ENCODE assay signal across 15 cellular contexts in the genomic region with DNA sequence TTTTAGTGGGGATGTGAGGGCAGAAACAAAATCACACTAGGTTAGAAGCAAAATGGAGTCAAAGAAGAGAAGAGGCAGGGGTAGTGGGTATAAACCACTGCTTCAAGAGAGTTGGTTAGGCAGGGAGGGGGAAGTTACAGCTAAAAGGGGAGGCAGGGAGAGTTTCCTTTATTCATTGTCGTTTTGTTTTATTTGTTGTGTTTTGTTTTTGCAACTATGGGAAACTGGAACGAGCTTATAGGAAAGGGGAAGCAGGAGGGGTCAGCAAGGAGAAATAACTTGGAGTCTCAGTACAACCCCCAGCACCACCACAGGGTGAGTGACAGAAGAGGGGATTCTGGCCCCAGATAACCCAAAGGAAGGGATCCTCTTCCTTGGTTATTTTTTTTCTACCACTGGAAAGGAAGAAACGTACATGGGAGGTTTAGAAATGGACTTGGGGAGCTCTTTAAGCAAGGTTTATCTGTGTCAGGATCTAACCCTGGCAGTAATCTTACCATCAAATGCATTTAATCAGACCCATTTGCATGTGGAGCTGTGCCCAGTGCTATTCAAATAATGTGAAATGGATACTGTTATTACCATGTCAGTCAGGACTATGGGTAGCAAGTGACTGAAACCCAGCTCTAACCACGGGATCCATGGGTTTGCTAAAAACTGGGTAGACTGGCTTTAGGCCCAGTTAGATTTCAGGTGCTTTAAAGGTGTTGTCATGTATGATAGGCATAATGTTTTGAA.
A peak's percentile ranks its signal among the peaks of the same experiment; 100 is the strongest.
DNase-seq lines count a peak whose midpoint lies in the region; ATAC-seq and TF ChIP-seq lines count a peak whose summit lies in the region.
"Had no signal": no experiment of that assay in that cellular context is flagged by ENCODE, and none has a peak within 500 bp of the region (broad histone marks: within the 10 kb centered on the region; RNA-seq: fewer than 3 reads in every experiment).

No MANE protein-coding gene starts in this region.

- DNase-seq in right atrium auricular region (ENCODE audit: low spot score): no peak
- DNase-seq in left ventricle myocardium superior: no peak
- no peak for DNase-seq in T-helper 17 cell
- no peak for DNase-seq in natural killer cell
- DNase-seq in NCI-H1105 treated with DMSO at 0.1 percent for 48 hours (lab: John Stamatoyannopoulos, UW): no peak
- DNase-seq: amniotic stem cell, glutamatergic neuron, midbrain, NCI-H1436, NCI-H226, nucleus accumbens, SHP77 had no signal

- H3K27ac Mint-ChIP-seq in T-helper 17 cell (peak overlapping the region; percentile 99), natural killer cell (no peak overlapping the region)

- H3K4me1 Mint-ChIP-seq in T-helper 17 cell (peaks cover 30% of the 10 kb centered on the region), natural killer cell (peaks cover 14 to 21% of the 10 kb centered on the region in 2 donors)

- no peaks in the 10 kb centered on the region for H3K9me3 Mint-ChIP-seq in natural killer cell

- H3K27me3 ChIP-seq in right atrium auricular region (no peaks in the 10 kb centered on the region), muscle layer of duodenum (ENCODE audit: low read depth, low read length) (no peaks in the 10 kb centered on the region)

- H3K36me3 ChIP-seq in right atrium auricular region (no peaks in the 10 kb centered on the region), muscle layer of duodenum (ENCODE audit: control insufficient read depth in 1 of 2, insufficient read depth in 2 of 2, low read length in 2 of 2) (no peaks in the 10 kb centered on the region)

- intact Hi-C loops in left ventricle myocardium superior (cut with micrococcal nuclease): no loop called here
- intact Hi-C loops in natural killer cell (cut with micrococcal nuclease): no loop called here

- H3K36me3 Mint-ChIP-seq in T-helper 17 cell (ENCODE audit: low read depth) (peaks cover 3% of the 10 kb centered on the region), natural killer cell (no peaks in the 10 kb centered on the region)

- H3K4me1 ChIP-seq in right atrium auricular region (peaks cover 0 to 61% of the 10 kb centered on the region in 2 donors), muscle layer of duodenum (ENCODE audit: control insufficient read depth in 1 of 2, insufficient read depth in 2 of 2, low read length in 2 of 2) (peaks cover 29 to 35% of the 10 kb centered on the region in 2 donors)

- H3K4me3 ChIP-seq in right atrium auricular region (peak overlapping the region; percentile 40 to 62), muscle layer of duodenum (ENCODE audit: low read depth in 1 of 2, low read length in 2 of 2) (no peak overlapping the region)
- H3K4me3 ChIP-seq: coronary artery had no signal

- H3K4me3 Mint-ChIP-seq in T-helper 17 cell (no peak overlapping the region), natural killer cell (no peak overlapping the region)

- no peak for ATAC-seq in left ventricle myocardium superior
- ATAC-seq in T-helper 17 cell: no peak
- no peak for ATAC-seq in natural killer cell
- no peak for ATAC-seq in GM21515 (IDR thresholded peaks at IDR 0.05; ENCODE audit: unreplicated experiment)

- TF ChIP-seq CTCF in right atrium auricular region (IDR thresholded peaks at IDR 0.05) (no peak), natural killer cell (IDR thresholded peaks at IDR 0.05) (no peak)

- peak overlapping the region; percentile 99 to 100 for H3K27ac ChIP-seq in right atrium auricular region
- peak overlapping the region; percentile 98 for H3K27ac ChIP-seq in muscle layer of duodenum (ENCODE audit: low read length)

- no peaks in the 10 kb centered on the region for H3K9me3 ChIP-seq in right atrium auricular region
- H3K9me3 ChIP-seq in T-helper 17 cell (ENCODE audit: control insufficient read depth, low read length, poor library complexity, severe bottlenecking): no peaks in the 10 kb centered on the region
- no peaks in the 10 kb centered on the region for H3K9me3 ChIP-seq in muscle layer of duodenum (ENCODE audit: control insufficient read depth in 1 of 2, low read length in 2 of 2)

- H3K27me3 Mint-ChIP-seq in T-helper 17 cell (peaks cover 11% of the 10 kb centered on the region), natural killer cell (ENCODE audit: low read depth in 2 of 2) (peaks cover 19 to 21% of the 10 kb centered on the region in 2 donors)

Comparison
In these comparisons a context has a peak if more than half of its experiments do, and no peak if none do; other contexts are left out.
1. H3K4me3 ChIP-seq: peak in right atrium auricular region (2 of 2); none in muscle layer of duodenum (0 of 2).